In the genomic region with DNA sequence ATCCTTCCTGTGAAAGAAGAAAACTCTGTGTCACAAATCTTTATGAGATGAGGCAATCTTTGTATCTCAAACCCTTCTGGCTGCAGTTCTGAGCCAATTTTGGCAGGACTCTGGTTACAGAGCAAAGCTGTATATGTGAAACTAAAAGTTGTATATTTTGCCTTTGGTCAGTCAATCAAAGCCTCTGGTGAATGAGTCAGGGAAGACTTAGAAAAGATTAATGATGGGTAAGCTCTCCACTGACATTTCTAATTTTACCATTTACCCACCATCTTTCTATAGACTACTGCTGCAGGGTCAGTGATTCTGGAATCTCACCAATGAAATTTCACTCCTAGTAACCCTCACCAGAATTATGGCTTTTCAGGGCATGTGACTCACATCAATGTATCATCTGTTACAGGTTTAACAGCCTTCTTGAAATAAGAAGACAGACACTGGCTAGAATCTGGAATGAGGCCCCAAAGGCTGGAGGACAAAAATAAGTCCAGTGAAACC, we compare ENCODE assay signal across 15 cellular contexts.
DNase-seq lines count a peak whose midpoint lies in the region; ATAC-seq and TF ChIP-seq lines count a peak whose summit lies in the region.
"Had no signal": no experiment of that assay in that cellular context is flagged by ENCODE, and none has a peak within 500 bp of the region (broad histone marks: within the 10 kb centered on the region; RNA-seq: fewer than 3 reads in every experiment).

No MANE protein-coding gene starts in this region.

- H3K4me1 Mint-ChIP-seq in nephron, result peaks cover 47% of the 10 kb centered on the region
- H3K4me1 Mint-ChIP-seq: immature natural killer cell had no signal

- H3K4me3 Mint-ChIP-seq in nephron, result peak overlapping the region in 1 of 3 experiments; percentile 9
- H3K4me3 Mint-ChIP-seq: activated CD4-positive, alpha-beta T cell treated with anti-CD3 and anti-CD28 coated beads, Interleukin-2, amount 10 ng/mL, durations not matched to agents 24 days and 14 days; immature natural killer cell; nephron progenitor cell had no signal

- peaks cover 7% of the 10 kb centered on the region for H3K9me3 Mint-ChIP-seq in nephron
- H3K9me3 Mint-ChIP-seq: immature natural killer cell had no signal

- no peak for TF ChIP-seq CTCF in AG10803 (conservative IDR thresholded peaks at IDR 0.05; ENCODE audit: low read length)
- no peak for TF ChIP-seq CTCF in epithelial cell of esophagus (IDR thresholded peaks at IDR 0.05; ENCODE audit: insufficient read depth, low read depth, low read length, missing control alignments)
- no peak for TF ChIP-seq CTCF in nephron (IDR thresholded peaks at IDR 0.05; ENCODE audit: unreplicated experiment in 3 of 3)

- no peak for ATAC-seq in HG03565 (IDR thresholded peaks at IDR 0.05; ENCODE audit: unreplicated experiment)
- ATAC-seq: stimulated activated naive CD8-positive, alpha-beta T cell treated with anti-CD3 and anti-CD28 coated beads, Interleukin-15, Interleukin-2, amounts not matched to agents 100 U/mL and 50 U/mL, for 24 hours had no signal

- H3K27me3 Mint-ChIP-seq in nephron (ENCODE audit: low read depth), result no peaks in the 10 kb centered on the region
- H3K27me3 Mint-ChIP-seq: activated CD4-positive, alpha-beta T cell treated with anti-CD3 and anti-CD28 coated beads, Interleukin-2, amount 10 ng/mL, durations not matched to agents 24 days and 14 days had no signal

- no peak overlapping the region for H3K4me3 ChIP-seq in AG10803 (ENCODE audit: low read length)
- no peak overlapping the region for H3K4me3 ChIP-seq in epithelial cell of esophagus (ENCODE audit: low read length)

- H3K27ac Mint-ChIP-seq in nephron, result peak overlapping the region; percentile 78 to 92 (median 78)
- H3K27ac Mint-ChIP-seq: activated CD4-positive, alpha-beta T cell treated with anti-CD3 and anti-CD28 coated beads, Interleukin-2, amount 10 ng/mL, durations not matched to agents 24 days and 14 days; immature natural killer cell; nephron progenitor cell had no signal

- H3K36me3 Mint-ChIP-seq in nephron (ENCODE audit: low read depth), result peaks cover 15% of the 10 kb centered on the region

- DNase-seq in AG10803 (ENCODE audit: low read depth) (peak; percentile 48), NCI-H226 (peak; percentile 66), epithelial cell of esophagus (ENCODE audit: low read depth) (peak; percentile 63), LoVo (ENCODE audit: low spot score) (no peak), NCI-H187 treated with DMSO at 0.1 percent for 48 hours (lab: John Stamatoyannopoulos, UW) (no peak), putamen (ENCODE audit: low spot score) (no peak)
- DNase-seq: activated CD4-positive, alpha-beta T cell treated with anti-CD3 and anti-CD28 coated beads, Interleukin-2, amount 10 ng/mL, durations not matched to agents 24 days and 14 days; effector CD4-positive, alpha-beta T cell; immature natural killer cell; NCI-H526 treated with DMSO at 0.1 percent for 48 hours; nephron progenitor cell; stimulated activated CD4-positive, alpha-beta T cell treated with anti-CD3 and anti-CD28 coated beads, Interleukin-2, amount 100 ng/mL, for 24 hours; stimulated activated naive CD8-positive, alpha-beta T cell treated with anti-CD3 and anti-CD28 coated beads, Interleukin-15, Interleukin-2, amounts not matched to agents 100 U/mL and 50 U/mL, for 24 hours had no signal

Comparison
In these comparisons a context has a peak if more than half of its experiments do, and no peak if none do; other contexts are left out.
1. DNase-seq: peak in AG10803 (single experiment), NCI-H226 (single experiment) and epithelial cell of esophagus (single experiment); none in LoVo (single experiment), NCI-H187 treated with DMSO at 0.1 percent for 48 hours (single experiment) and putamen (single experiment).